10 cellular contexts compared by ENCODE assay signal in genomic region chr3:58161435-58162398, GRCh38. TPM values are rescaled to one million over a fixed set of nuclear protein-coding genes. Genes with fewer than 3 reads are reported as not detected.
DNase-seq lines count a peak whose midpoint lies in the region; FAIRE-seq and TF ChIP-seq lines count a peak whose summit lies in the region.
"Had no signal": no experiment of that assay in that cellular context is flagged by ENCODE, and none has a peak within 500 bp of the region (broad histone marks: within the 10 kb centered on the region; RNA-seq: fewer than 3 reads in every experiment).

No MANE protein-coding gene starts in this region.

- CTCF ChIA-PET in activated naive CD4-positive, alpha-beta T cell treated with anti-CD3 and anti-CD28 coated beads, Interleukin-2, amount 10 ng/mL, durations not matched to agents 7 days and 5 days (lab: Charles Lee) = interaction anchor here (2.6 kb wide), 1 partner anchor 12 kb away, joined by 9 read pairs; no protein-coding TSS in a partner anchor
- CTCF ChIA-PET in HEK293T (lab: Yijun Ruan, JAX) = interaction anchor here (0.9 kb wide), 1 partner anchor 154 kb away, joined by 3 read pairs; the partner anchor contains the start of gene FLNB

- intact Hi-C loops in testis (cut with DNase I; ENCODE audit: low total_unique reads) = loop anchor here (10.0 kb wide), 1 partner anchor 147 kb away; no protein-coding TSS in a partner anchor

- H3K27me3 ChIP-seq in keratinocyte (ENCODE audit: control insufficient read depth, extremely low read depth, insufficient read depth, low read length) (no peaks in the 10 kb centered on the region), testis (no peaks in the 10 kb centered on the region)
- H3K27me3 ChIP-seq: BLaER1 treated with 17β-estradiol and CSF1 and Interleukin-3, amounts not matched to agents 10 nM and 100 nM had no signal

- H3K9me1 ChIP-seq in keratinocyte (ENCODE audit: control insufficient read depth, extremely low read depth, insufficient read depth, low read length) = no peaks in the 10 kb centered on the region

- peak; percentile 93 for FAIRE-seq in keratinocyte (lab: Jason Lieb, UNC)

- H4K20me1 ChIP-seq in keratinocyte (ENCODE audit: control insufficient read depth, extremely low read depth, insufficient read depth, low read length) = peaks cover 8% of the 10 kb centered on the region
- H4K20me1 ChIP-seq: BLaER1 treated with 17β-estradiol and CSF1 and Interleukin-3, amounts not matched to agents 10 nM and 100 nM had no signal

- peaks cover 39% of the 10 kb centered on the region for H3K4me1 ChIP-seq in keratinocyte (ENCODE audit: control insufficient read depth, extremely low read depth, insufficient read depth, low read length)
- H3K4me1 ChIP-seq in testis = peaks cover 32% of the 10 kb centered on the region

- H2AFZ ChIP-seq in keratinocyte (ENCODE audit: control insufficient read depth, low read length) = no peak overlapping the region

- no peaks in the 10 kb centered on the region for H3K27me3 Mint-ChIP-seq in activated naive CD4-positive, alpha-beta T cell treated with anti-CD3 and anti-CD28 coated beads, Interleukin-2, amount 50 U/mL, for 24 hours
- no peaks in the 10 kb centered on the region for H3K27me3 Mint-ChIP-seq in activated naive CD4-positive, alpha-beta T cell treated with anti-CD3 and anti-CD28 coated beads, Interleukin-2, amount 10 ng/mL, durations not matched to agents 7 days and 5 days

- H3K4me3 ChIP-seq in keratinocyte (ENCODE audit: control insufficient read depth in 2 of 3, extremely low read depth in 1 of 3, insufficient read depth in 2 of 3, low read depth in 1 of 3, low read length in 3 of 3) (no peak overlapping the region), testis (no peak overlapping the region)
- H3K4me3 ChIP-seq: BLaER1 treated with 17β-estradiol and CSF1 and Interleukin-3, amounts not matched to agents 10 nM and 100 nM had no signal

- dilution Hi-C loops in keratinocyte (cut with MboI; ENCODE audit: extremely low pct_ligation_motif_present, low sequenced_read_pairs) = no loop called here

- H3K4me2 ChIP-seq in keratinocyte (ENCODE audit: control insufficient read depth, extremely low read depth, insufficient read depth, low read depth, low read length) = no peak overlapping the region

- DNase-seq in activated naive CD4-positive, alpha-beta T cell treated with anti-CD3 and anti-CD28 coated beads, Interleukin-2, amount 10 ng/mL, durations not matched to agents 7 days and 5 days = no peak
- DNase-seq in amniotic epithelial cell (ENCODE audit: low read depth) (peak; percentile 96), keratinocyte (ENCODE audit: low read depth, low spot score) (no peak), ureter (ENCODE audit: low spot score) (peak; percentile 85), HEK293T (ENCODE audit: extremely low spot score) (no peak), testis (no peak), germinal center (ENCODE audit: low spot score) (no peak)

- no peaks in the 10 kb centered on the region for H3K9me3 Mint-ChIP-seq in activated naive CD4-positive, alpha-beta T cell treated with anti-CD3 and anti-CD28 coated beads, Interleukin-2, amount 50 U/mL, for 24 hours
- H3K9me3 Mint-ChIP-seq in activated naive CD4-positive, alpha-beta T cell treated with anti-CD3 and anti-CD28 coated beads, Interleukin-2, amount 10 ng/mL, durations not matched to agents 7 days and 5 days = no peaks in the 10 kb centered on the region
- H3K9me3 Mint-ChIP-seq: neural crest cell had no signal

- POLR2A ChIA-PET in HEK293T (lab: Yijun Ruan, JAX) = no interaction called here

- TF ChIP-seq CTCF in keratinocyte (optimal IDR thresholded peaks at IDR 0.05 in 1 of 3, IDR thresholded peaks at IDR 0.05 in 1 of 3, conservative IDR thresholded peaks at IDR 0.05 in 1 of 3; ENCODE audit: extremely low read depth in 1 of 3, insufficient read depth in 2 of 3, low read length in 3 of 3) (no peak), testis (IDR thresholded peaks at IDR 0.05) (no peak)

- H3K9me3 ChIP-seq in keratinocyte (ENCODE audit: control insufficient read depth, low read depth, low read length) (no peaks in the 10 kb centered on the region), testis (no peaks in the 10 kb centered on the region)

- peaks cover 19% of the 10 kb centered on the region for H3K36me3 Mint-ChIP-seq in activated naive CD4-positive, alpha-beta T cell treated with anti-CD3 and anti-CD28 coated beads, Interleukin-2, amount 50 U/mL, for 24 hours
- H3K36me3 Mint-ChIP-seq in activated naive CD4-positive, alpha-beta T cell treated with anti-CD3 and anti-CD28 coated beads, Interleukin-2, amount 10 ng/mL, durations not matched to agents 7 days and 5 days = peaks cover 5% of the 10 kb centered on the region

- peaks cover 5% of the 10 kb centered on the region for H3K79me2 ChIP-seq in keratinocyte (ENCODE audit: control insufficient read depth, insufficient read depth, low read length)

- peak overlapping the region; percentile 24 for H3K9ac ChIP-seq in keratinocyte (ENCODE audit: control insufficient read depth, extremely low read depth, insufficient read depth, low read length)
- H3K9ac ChIP-seq: BLaER1 treated with 17β-estradiol and CSF1 and Interleukin-3, amounts not matched to agents 10 nM and 100 nM had no signal

- peak overlapping the region; percentile 56 for H3K27ac Mint-ChIP-seq in activated naive CD4-positive, alpha-beta T cell treated with anti-CD3 and anti-CD28 coated beads, Interleukin-2, amount 50 U/mL, for 24 hours
- H3K27ac Mint-ChIP-seq in activated naive CD4-positive, alpha-beta T cell treated with anti-CD3 and anti-CD28 coated beads, Interleukin-2, amount 10 ng/mL, durations not matched to agents 7 days and 5 days = no peak overlapping the region

- H3K4me1 Mint-ChIP-seq in activated naive CD4-positive, alpha-beta T cell treated with anti-CD3 and anti-CD28 coated beads, Interleukin-2, amount 50 U/mL, for 24 hours = no peaks in the 10 kb centered on the region
- H3K4me1 Mint-ChIP-seq in activated naive CD4-positive, alpha-beta T cell treated with anti-CD3 and anti-CD28 coated beads, Interleukin-2, amount 10 ng/mL, durations not matched to agents 7 days and 5 days = peaks cover 9% of the 10 kb centered on the region

- WGBS in testis, 2 donors = 83 to 86% methylated on average over 10 to 11 of the region's 11 CpGs

- H3K36me3 ChIP-seq in keratinocyte (ENCODE audit: control insufficient read depth in 2 of 2, extremely low read depth in 1 of 2, insufficient read depth in 2 of 2, low read length in 2 of 2) (peaks cover 55 to 76% of the 10 kb centered on the region in 2 experiments), testis (ENCODE audit: low read depth, missing control alignments) (no peaks in the 10 kb centered on the region)

- no peak for TF ChIP-seq POLR2A in testis (IDR thresholded peaks at IDR 0.05)

- H3K27ac ChIP-seq in keratinocyte (ENCODE audit: control insufficient read depth, insufficient read depth, low read length) (peak overlapping the region; percentile 78), testis (no peak overlapping the region)
- H3K27ac ChIP-seq: BLaER1 treated with 17β-estradiol and CSF1 and Interleukin-3, amounts not matched to agents 10 nM and 100 nM had no signal

- H3K4me3 Mint-ChIP-seq in activated naive CD4-positive, alpha-beta T cell treated with anti-CD3 and anti-CD28 coated beads, Interleukin-2, amount 50 U/mL, for 24 hours = no peak overlapping the region
- no peak overlapping the region for H3K4me3 Mint-ChIP-seq in activated naive CD4-positive, alpha-beta T cell treated with anti-CD3 and anti-CD28 coated beads, Interleukin-2, amount 10 ng/mL, durations not matched to agents 7 days and 5 days
- H3K4me3 Mint-ChIP-seq: neural crest cell had no signal

TF ChIP-seq in HEK293T, 16 proteins besides CTCF, POLR2A, EP300 and RAD21:
- no peak for TF ChIP-seq BHLHE40 (IDR thresholded peaks at IDR 0.05; ENCODE audit: borderline replicate concordance)
- TF ChIP-seq ELF4 (IDR thresholded peaks at IDR 0.05) = no peak
- TF ChIP-seq L3MBTL2 (conservative IDR thresholded peaks at IDR 0.05) = no peak
- TF ChIP-seq FOXK2 (IDR thresholded peaks at IDR 0.05) = no peak
- no peak for TF ChIP-seq FOXM1 (IDR thresholded peaks at IDR 0.05; ENCODE audit: borderline replicate concordance)
- no peak for TF ChIP-seq LEF1 (IDR thresholded peaks at IDR 0.05; ENCODE audit: borderline replicate concordance)
- no peak for TF ChIP-seq FOXA1 (IDR thresholded peaks at IDR 0.05)
- no peak for TF ChIP-seq SUZ12 (IDR thresholded peaks at IDR 0.05)
- no peak for TF ChIP-seq PKNOX1 (IDR thresholded peaks at IDR 0.05)
- TF ChIP-seq ZNF384 (IDR thresholded peaks at IDR 0.05) = no peak
- TF ChIP-seq NFRKB (IDR thresholded peaks at IDR 0.05) = no peak
- no peak for TF ChIP-seq HDGF (IDR thresholded peaks at IDR 0.05; ENCODE audit: borderline replicate concordance)
- TF ChIP-seq TARDBP (IDR thresholded peaks at IDR 0.05) = no peak
- TF ChIP-seq SP1 (IDR thresholded peaks at IDR 0.05) = no peak
- no peak for TF ChIP-seq ARNT (IDR thresholded peaks at IDR 0.05)
- TF ChIP-seq CTBP1 (IDR thresholded peaks at IDR 0.05; ENCODE audit: borderline replicate concordance) = no peak

RNA-seq across cellular contexts. Expression of gene DNASE1L3, which starts 49.1 kb away (rescaled TPM):
- 0.77 to 2.1 TPM (median 1.9 TPM) in 3 replicates for polyA plus RNA-seq in keratinocyte
- polyA plus RNA-seq in keratinocyte (2011; ENCODE audit: low read depth) = 1.2 TPM
- polyA plus RNA-seq in keratinocyte (2011; cell fraction: cytosol; rRNA removed) = 0.52 and 0.58 TPM in 2 replicates
- 1.4 and 1.5 TPM in 2 replicates for polyA plus RNA-seq in keratinocyte (2011; cell fraction: nucleus; rRNA removed)
- 0.61 and 0.69 TPM in 2 replicates for polyA plus RNA-seq in keratinocyte (2012; ENCODE audit: low replicate concordance)
- polyA minus RNA-seq in keratinocyte = 2.1 to 5.4 TPM in 2 of 3 replicates, not detected in the other
- polyA minus RNA-seq in keratinocyte (2011; cell fraction: cytosol; rRNA and poly(A)+ RNA removed) = not detected
- polyA minus RNA-seq in keratinocyte (2011; cell fraction: nucleus; rRNA and poly(A)+ RNA removed) = 1.1 and 1.5 TPM in 2 replicates
- total RNA-seq in ureter = 6.1 TPM
- 1 to 10 TPM; 1.2 to 3.8 TPM for total RNA-seq in testis
- polyA plus RNA-seq in testis (ENCODE audit: insufficient read depth, low read depth, low replicate concordance) = 8.2 TPM
- total RNA-seq: neural crest cell had no signal

Comparison
In these comparisons a context has a peak if more than half of its experiments do, and no peak if none do; other contexts are left out.
1. DNase-seq: peak in amniotic epithelial cell (single experiment) and ureter (single experiment); none in activated naive CD4-positive, alpha-beta T cell treated with anti-CD3 and anti-CD28 coated beads, Interleukin-2, amount 10 ng/mL, durations not matched to agents 7 days and 5 days (single experiment), keratinocyte (single experiment), HEK293T (single experiment), testis (single experiment) and germinal center (single experiment).